Comparison of ENCODE assay signal across 1 cellular context in genomic region chr11:70502677-70503076, GRCh38.
TF ChIP-seq lines count a peak whose summit lies in the region.

No MANE protein-coding gene starts in this region.

TF ChIP-seq in HepG2, 621 proteins besides CTCF, POLR2A, EP300 and RAD21:
- TF ChIP-seq TIGD3 (CRISPR knock-in tag; IDR thresholded peaks at IDR 0.05; ENCODE audit: borderline replicate concordance), result no peak
- TF ChIP-seq MTA1 (CRISPR knock-in tag; IDR thresholded peaks at IDR 0.05; ENCODE audit: borderline replicate concordance), result no peak
- no peak for TF ChIP-seq ZEB1 (IDR thresholded peaks at IDR 0.05; ENCODE audit: insufficient replicate concordance, low read depth)
- TF ChIP-seq GATAD1 (CRISPR knock-in tag; IDR thresholded peaks at IDR 0.05), result no peak
- no peak for TF ChIP-seq SP1 (IDR thresholded peaks at IDR 0.05)
- TF ChIP-seq SP1 (CRISPR knock-in tag; IDR thresholded peaks at IDR 0.05), result no peak
- no peak for TF ChIP-seq NFKB2 (CRISPR knock-in tag; IDR thresholded peaks at IDR 0.05; ENCODE audit: borderline replicate concordance)
- TF ChIP-seq NFE2L1 (CRISPR knock-in tag; IDR thresholded peaks at IDR 0.05; ENCODE audit: borderline replicate concordance), result no peak
- no peak for TF ChIP-seq ATAD3A (CRISPR knock-in tag; IDR thresholded peaks at IDR 0.05)
- TF ChIP-seq ZNF772 (CRISPR knock-in tag; IDR thresholded peaks at IDR 0.05), result no peak
- no peak for TF ChIP-seq PHB2 (IDR thresholded peaks at IDR 0.05; ENCODE audit: partially characterized antibody)
- TF ChIP-seq ZSCAN20 (CRISPR knock-in tag; IDR thresholded peaks at IDR 0.05; ENCODE audit: borderline replicate concordance), result no peak
